2 cellular contexts compared by ENCODE assay signal in the genomic region with DNA sequence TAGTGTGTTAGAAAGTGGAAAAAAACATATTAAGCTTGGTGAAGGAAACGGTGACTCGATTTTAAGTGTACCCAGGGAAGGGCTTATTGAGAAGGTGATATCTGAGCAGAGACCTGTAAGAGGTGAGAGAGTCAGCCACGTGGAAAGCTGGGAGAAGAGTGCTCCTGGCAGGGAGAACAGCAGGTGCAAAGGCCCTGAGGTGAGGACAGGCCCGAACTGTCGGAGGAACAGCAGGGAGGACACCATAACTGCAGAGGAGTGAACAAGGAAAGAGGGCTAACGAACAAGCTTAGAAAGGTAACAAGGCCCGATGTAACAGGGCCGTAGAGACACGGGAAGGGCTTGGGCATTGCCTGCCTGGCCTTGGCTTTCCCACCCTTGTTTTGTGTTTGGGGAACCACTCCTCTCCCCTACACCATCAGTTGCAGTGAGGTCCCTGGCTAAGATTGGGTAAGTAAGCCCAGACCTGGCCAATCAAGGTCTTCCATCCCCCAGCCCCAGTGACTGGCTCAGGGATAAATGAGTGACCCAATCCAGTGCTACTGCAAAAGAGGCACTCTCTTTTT.
TF ChIP-seq lines count a peak whose summit lies in the region.

No MANE protein-coding gene starts in this region.

TF ChIP-seq in GM23338, 12 proteins besides CTCF, POLR2A, EP300 and RAD21:
- TF ChIP-seq NANOG (IDR thresholded peaks at IDR 0.05; ENCODE audit: borderline replicate concordance), result no peak
- no peak for TF ChIP-seq STAT1 (IDR thresholded peaks at IDR 0.05; ENCODE audit: unreplicated experiment)
- no peak for TF ChIP-seq ETS1 (IDR thresholded peaks at IDR 0.05)
- no peak for TF ChIP-seq ZNF331 (CRISPR knock-in tag; IDR thresholded peaks at IDR 0.05; ENCODE audit: low read depth)
- TF ChIP-seq ZNF114 (CRISPR knock-in tag; IDR thresholded peaks at IDR 0.05), result no peak
- no peak for TF ChIP-seq POLR2AphosphoS5 (IDR thresholded peaks at IDR 0.05; ENCODE audit: low read depth)
- no peak for TF ChIP-seq REST (IDR thresholded peaks at IDR 0.05; ENCODE audit: unreplicated experiment)

TF ChIP-seq in K562, 482 proteins besides CTCF, POLR2A, EP300 and RAD21:
- peak; percentile 66 for TF ChIP-seq RBM25 (IDR thresholded peaks at IDR 0.05; ENCODE audit: low read depth, low read length, severe bottlenecking)
- peak; percentile 75 for TF ChIP-seq BCOR (IDR thresholded peaks at IDR 0.05)
- TF ChIP-seq XRCC5 (IDR thresholded peaks at IDR 0.05; ENCODE audit: low read depth, low read length), result no peak
- TF ChIP-seq, protein P1, sequence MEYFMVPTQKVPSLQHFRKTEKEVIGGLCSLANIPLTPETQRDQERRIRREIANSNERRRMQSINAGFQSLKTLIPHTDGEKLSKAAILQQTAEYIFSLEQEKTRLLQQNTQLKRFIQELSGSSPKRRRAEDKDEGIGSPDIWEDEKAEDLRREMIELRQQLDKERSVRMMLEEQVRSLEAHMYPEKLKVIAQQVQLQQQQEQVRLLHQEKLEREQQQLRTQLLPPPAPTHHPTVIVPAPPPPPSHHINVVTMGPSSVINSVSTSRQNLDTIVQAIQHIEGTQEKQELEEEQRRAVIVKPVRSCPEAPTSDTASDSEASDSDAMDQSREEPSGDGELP (CRISPR knock-in tag; IDR thresholded peaks at IDR 0.05; ENCODE audit: borderline replicate concordance), result 0 out of 2 replicates have a peak, but pooled peaks have one; percentile 9
- no peak for TF ChIP-seq PHB2 (IDR thresholded peaks at IDR 0.05; ENCODE audit: low read depth)
- TF ChIP-seq HDAC2 (IDR thresholded peaks at IDR 0.05), result 0 out of 2 replicates have a peak, but pooled peaks have one; percentile 11
- peak in 1 of 2 experiments; percentile 33; a peak in 1 of 4 replicates for TF ChIP-seq KDM1A (IDR thresholded peaks at IDR 0.05)
- 0 out of 4 replicates have a peak, but pooled peaks of 1 of the 2 experiments have one; percentile 13 for TF ChIP-seq MNT (conservative IDR thresholded peaks at IDR 0.05)
